19 cellular contexts compared by ENCODE assay signal in genomic region chr18:63083555-63083954, GRCh38.
"Had no signal": no experiment of that assay in that cellular context is flagged by ENCODE, and none has a peak within 500 bp of the region (broad histone marks: within the 10 kb centered on the region; RNA-seq: fewer than 3 reads in every experiment).

No MANE protein-coding gene starts in this region.

- DNase-seq: activated B cell treated with CpG ODN at 0.5 μM for 24 hours; activated CD4-positive, alpha-beta memory T cell treated with anti-CD3 and anti-CD28 coated beads for 36 hours; activated CD4-positive, alpha-beta T cell treated with anti-CD3 and anti-CD28 coated beads for 36 hours; activated effector memory CD4-positive, alpha-beta T cell treated with Interleukin-2 at 50 U/mL for 16 hours; activated naive CD4-positive, alpha-beta T cell treated with anti-CD3 and anti-CD28 coated beads for 36 hours; activated naive CD8-positive, alpha-beta T cell treated with anti-CD3 and anti-CD28 coated beads, Interleukin-2, amount 10 ng/mL, durations not matched to agents 7 days and 5 days; activated T-cell treated with anti-CD3 and anti-CD28 coated beads, Interleukin-2, amount 50 U/mL, for 72 hours; dermis blood vessel endothelial cell; effector CD8-positive, alpha-beta T cell; heart left ventricle; left colon; naive thymus-derived CD8-positive, alpha-beta T cell; spleen; stimulated activated CD4-positive, alpha-beta T cell treated with anti-CD3 and anti-CD28 coated beads, Interleukin-4, amount 100 ng/mL, for 24 hours; stimulated activated naive CD4-positive, alpha-beta T cell treated with Interleukin-2 at 50 U/mL for 16 hours; T1000 had no signal

- H3K4me3 ChIP-seq: heart left ventricle, lung, neural progenitor cell, spleen, thoracic aorta had no signal

- ATAC-seq: activated CD4-positive, alpha-beta T cell treated with anti-CD3 and anti-CD28 coated beads for 36 hours; heart left ventricle; left colon; naive thymus-derived CD8-positive, alpha-beta T cell had no signal
